Comparison of ENCODE assay signal across 11 cellular contexts in the genomic region with DNA sequence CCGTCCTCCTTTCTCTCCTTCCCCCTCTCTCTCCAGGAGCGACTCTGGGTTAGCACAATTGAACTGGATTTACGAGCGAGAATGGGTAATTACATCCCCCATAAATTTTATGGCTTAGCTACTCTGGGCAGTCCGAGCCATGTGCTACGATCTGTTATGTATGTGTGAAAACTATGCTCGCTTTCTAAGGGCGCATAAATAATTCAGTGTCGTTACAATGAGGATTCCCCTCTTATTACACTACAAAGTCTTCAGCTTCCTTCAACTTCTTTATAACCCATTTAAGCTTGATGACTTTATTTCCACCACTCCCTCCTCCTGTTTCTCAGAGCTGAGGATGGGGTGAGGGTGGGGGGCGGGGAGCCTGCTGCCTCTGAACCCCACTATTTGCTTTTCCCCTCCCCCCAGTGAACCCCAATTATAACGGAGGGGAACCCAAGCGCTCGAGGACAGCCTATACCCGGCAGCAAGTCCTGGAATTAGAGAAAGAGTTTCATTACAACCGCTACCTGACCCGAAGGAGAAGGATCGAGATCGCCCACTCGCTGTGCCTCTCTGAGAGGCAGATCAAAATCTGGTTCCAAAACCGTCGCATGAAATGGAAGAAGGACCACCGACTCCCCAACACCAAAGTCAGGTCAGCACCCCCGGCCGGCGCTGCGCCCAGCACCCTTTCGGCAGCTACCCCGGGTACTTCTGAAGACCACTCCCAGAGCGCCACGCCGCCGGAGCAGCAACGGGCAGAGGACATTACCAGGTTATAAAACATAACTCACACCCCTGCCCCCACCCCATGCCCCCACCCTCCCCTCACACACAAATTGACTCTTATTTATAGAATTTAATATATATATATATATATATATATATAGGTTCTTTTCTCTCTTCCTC. TPM values are rescaled to one million over a fixed set of nuclear protein-coding genes. Genes with fewer than 3 reads are reported as not detected.
DNase-seq lines count a peak whose midpoint lies in the region; ATAC-seq and TF ChIP-seq lines count a peak whose summit lies in the region.
"Had no signal": no experiment of that assay in that cellular context is flagged by ENCODE, and none has a peak within 500 bp of the region (broad histone marks: within the 10 kb centered on the region; RNA-seq: fewer than 3 reads in every experiment).

No MANE protein-coding gene starts in this region.

- peaks cover 3% of the 10 kb centered on the region for H3K36me3 Mint-ChIP-seq in activated CD4-positive, alpha-beta T cell treated with anti-CD3 and anti-CD28 coated beads, Interleukin-2, amount 10 ng/mL, durations not matched to agents 7 days and 5 days (ENCODE audit: low read depth)
- peaks cover 9% of the 10 kb centered on the region for H3K36me3 Mint-ChIP-seq in T-helper 17 cell (ENCODE audit: low read depth)

- intact Hi-C loops in stomach (cut with DNase I; ENCODE audit: low total_unique reads) = no loop called here

- POLR2A ChIA-PET in activated CD4-positive, alpha-beta T cell treated with anti-CD3 and anti-CD28 coated beads, Interleukin-2, amount 10 ng/mL, durations not matched to agents 7 days and 5 days (lab: Charles Lee) = interaction anchor here (0.6 kb wide), 1 partner anchor 568 kb away, joined by 4 read pairs; no protein-coding TSS in a partner anchor

- no peak for ATAC-seq in T-helper 17 cell

- CTCF ChIA-PET in activated CD4-positive, alpha-beta T cell treated with anti-CD3 and anti-CD28 coated beads, Interleukin-2, amount 10 ng/mL, durations not matched to agents 7 days and 5 days (lab: Charles Lee) = interaction anchor here (0.6 to 4.7 kb wide), 10 partner anchors 19 to 409 kb away, joined by 3 to 25 read pairs (median 4); a partner anchor contains a TSS

- in situ Hi-C loops in ACHN (cut with HindIII; ENCODE audit: low pct_ligation_motif_present, low pct_unique_long_range_greater_than_20kb, low sequenced_read_pairs) = no loop called here

- 7 to 23% (median 17%) methylated on average over 33 of the region's 33 CpGs for WGBS in stomach, 5 donors

- H3K27me3 ChIP-seq in kidney epithelial cell (ENCODE audit: control insufficient read depth, insufficient read depth, low read length) (peaks cover 13% of the 10 kb centered on the region), stomach (peaks cover 0 to 62% (median 10%) of the 10 kb centered on the region in 3 donors)

- H3K9me3 Mint-ChIP-seq in activated CD4-positive, alpha-beta T cell treated with anti-CD3 and anti-CD28 coated beads, Interleukin-2, amount 10 ng/mL, durations not matched to agents 7 days and 5 days = no peaks in the 10 kb centered on the region

- peak overlapping the region; percentile 48 for H3K4me3 Mint-ChIP-seq in activated CD4-positive, alpha-beta T cell treated with anti-CD3 and anti-CD28 coated beads, Interleukin-2, amount 10 ng/mL, durations not matched to agents 7 days and 5 days
- peak overlapping the region; percentile 75 for H3K4me3 Mint-ChIP-seq in T-helper 17 cell

- H3K36me3 ChIP-seq in kidney epithelial cell (ENCODE audit: control insufficient read depth, insufficient read depth, low read length) (no peaks in the 10 kb centered on the region), stomach (no peaks in the 10 kb centered on the region)

- H3K4me3 ChIP-seq in kidney epithelial cell (ENCODE audit: low read depth, low read length) = peak overlapping the region; percentile 37
- H3K4me3 ChIP-seq in stomach = peak overlapping the region; percentile 54 to 71 (median 69)

- H3K4me1 ChIP-seq in stomach = peaks cover 18 to 77% (median 37%) of the 10 kb centered on the region in 4 donors

- no peaks in the 10 kb centered on the region for H3K9me3 ChIP-seq in T-helper 17 cell (ENCODE audit: control insufficient read depth, low read length, poor library complexity, severe bottlenecking)
- no peaks in the 10 kb centered on the region for H3K9me3 ChIP-seq in stomach

- H3K27ac ChIP-seq in stomach = peak overlapping the region in 4 of 5 donors; percentile 42 to 91 (median 86)
- H3K27ac ChIP-seq: C4-2B had no signal

- peaks cover 25% of the 10 kb centered on the region for H3K4me1 Mint-ChIP-seq in activated CD4-positive, alpha-beta T cell treated with anti-CD3 and anti-CD28 coated beads, Interleukin-2, amount 10 ng/mL, durations not matched to agents 7 days and 5 days
- peaks cover 23% of the 10 kb centered on the region for H3K4me1 Mint-ChIP-seq in T-helper 17 cell

- no peak for TF ChIP-seq EP300 in stomach (IDR thresholded peaks at IDR 0.05)

- peaks cover 93% of the 10 kb centered on the region for H3K27me3 Mint-ChIP-seq in activated CD4-positive, alpha-beta T cell treated with anti-CD3 and anti-CD28 coated beads, Interleukin-2, amount 10 ng/mL, durations not matched to agents 7 days and 5 days
- peaks cover 95% of the 10 kb centered on the region for H3K27me3 Mint-ChIP-seq in T-helper 17 cell

- DNase-seq in activated CD4-positive, alpha-beta T cell treated with anti-CD3 and anti-CD28 coated beads, Interleukin-2, amount 10 ng/mL, durations not matched to agents 7 days and 5 days = no peak
- no peak for DNase-seq in activated CD4-positive, alpha-beta T cell treated with anti-CD3 and anti-CD28 coated beads, Interleukin-2, amount 50 U/mL, for 48 hours
- DNase-seq in T-helper 17 cell = no peak
- no peak for DNase-seq in kidney epithelial cell (ENCODE audit: low read depth)
- DNase-seq in stomach = no peak
- DNase-seq in stimulated activated CD4-positive, alpha-beta T cell treated with anti-CD3 and anti-CD28 coated beads, Interleukin-12 subunit alpha, Interleukin-12 subunit beta, amount 100 ng/mL, for 4 hours = no peak
- DNase-seq in NCI-H2081 treated with DMSO at 0.1 percent for 48 hours (lab: John Stamatoyannopoulos, UW) = no peak
- DNase-seq in ACHN = no peak
- DNase-seq: anterior cingulate cortex, NCI-H1048 had no signal

- H3K27ac Mint-ChIP-seq in activated CD4-positive, alpha-beta T cell treated with anti-CD3 and anti-CD28 coated beads, Interleukin-2, amount 10 ng/mL, durations not matched to agents 7 days and 5 days = no peak overlapping the region
- H3K27ac Mint-ChIP-seq in T-helper 17 cell = no peak overlapping the region

- no peak for TF ChIP-seq POLR2A in stomach (IDR thresholded peaks at IDR 0.05)

- TF ChIP-seq CTCF in kidney epithelial cell (IDR thresholded peaks at IDR 0.05; ENCODE audit: insufficient read depth, low read length, poor library complexity, severe bottlenecking) = no peak
- TF ChIP-seq CTCF in stomach (IDR thresholded peaks at IDR 0.05) = no peak

RNA-seq across cellular contexts. Expression of a gene that starts 1.1 kb away (rescaled TPM):
- not detected for total RNA-seq in activated CD4-positive, alpha-beta T cell treated with anti-CD3 and anti-CD28 coated beads, Interleukin-2, amount 10 ng/mL, durations not matched to agents 7 days and 5 days
- not detected for total RNA-seq in T-helper 17 cell
- 1.3 and 2.5 TPM in 2 replicates for total RNA-seq in kidney epithelial cell
- total RNA-seq in stomach = 1 to 10 TPM in 2 of 5 donors, not detected in 3; 2.6 to 3.5 TPM
- polyA plus RNA-seq in stomach = 1 to 10 TPM in 2 of 3 donors, under 1 TPM in 1; 0.92 to 3.7 (median 2.6) TPM

RNA-seq across cellular contexts. Expression of a gene that starts 21.8 kb away (rescaled TPM):
- not detected for total RNA-seq in activated CD4-positive, alpha-beta T cell treated with anti-CD3 and anti-CD28 coated beads, Interleukin-2, amount 10 ng/mL, durations not matched to agents 7 days and 5 days
- total RNA-seq in T-helper 17 cell (not detected), kidney epithelial cell (0.50 TPM in 1 of 2 replicates, not detected in the other), stomach (not detected)
- 1 to 10 TPM in 1 of 3 donors, under 1 TPM in 1, not detected in 1; 0.25 to 1.3 TPM for polyA plus RNA-seq in stomach

RNA-seq across cellular contexts. Expression of a gene that starts 26.4 kb away (rescaled TPM):
- not detected for total RNA-seq in activated CD4-positive, alpha-beta T cell treated with anti-CD3 and anti-CD28 coated beads, Interleukin-2, amount 10 ng/mL, durations not matched to agents 7 days and 5 days
- total RNA-seq in T-helper 17 cell = not detected
- total RNA-seq in kidney epithelial cell = 1.1 and 1.8 TPM in 2 replicates
- 1 to 10 TPM in 1 of 5 donors, not detected in 4; 2.0 TPM for total RNA-seq in stomach
- polyA plus RNA-seq in stomach = 1 to 10 TPM in 1 of 3 donors, under 1 TPM in 1, not detected in 1; 0.46 to 1.0 TPM

RNA-seq across cellular contexts. Expression of a gene that starts 45.9 kb away (rescaled TPM):
- not detected for total RNA-seq in activated CD4-positive, alpha-beta T cell treated with anti-CD3 and anti-CD28 coated beads, Interleukin-2, amount 10 ng/mL, durations not matched to agents 7 days and 5 days
- not detected for total RNA-seq in T-helper 17 cell
- 0.41 and 0.67 TPM in 2 replicates for total RNA-seq in kidney epithelial cell
- not detected for total RNA-seq in stomach
- under 1 TPM in 1 of 3 donors, not detected in 2; 0.08 TPM for polyA plus RNA-seq in stomach

RNA-seq across cellular contexts. Expression of a gene that starts 54.7 kb away (rescaled TPM):
- not detected for total RNA-seq in activated CD4-positive, alpha-beta T cell treated with anti-CD3 and anti-CD28 coated beads, Interleukin-2, amount 10 ng/mL, durations not matched to agents 7 days and 5 days
- total RNA-seq in T-helper 17 cell (not detected), kidney epithelial cell (12.3 and 15.5 TPM in 2 replicates), stomach (not detected)
- under 1 TPM in 1 of 3 donors, not detected in 2; 0.08 TPM for polyA plus RNA-seq in stomach
